In the genomic region with DNA sequence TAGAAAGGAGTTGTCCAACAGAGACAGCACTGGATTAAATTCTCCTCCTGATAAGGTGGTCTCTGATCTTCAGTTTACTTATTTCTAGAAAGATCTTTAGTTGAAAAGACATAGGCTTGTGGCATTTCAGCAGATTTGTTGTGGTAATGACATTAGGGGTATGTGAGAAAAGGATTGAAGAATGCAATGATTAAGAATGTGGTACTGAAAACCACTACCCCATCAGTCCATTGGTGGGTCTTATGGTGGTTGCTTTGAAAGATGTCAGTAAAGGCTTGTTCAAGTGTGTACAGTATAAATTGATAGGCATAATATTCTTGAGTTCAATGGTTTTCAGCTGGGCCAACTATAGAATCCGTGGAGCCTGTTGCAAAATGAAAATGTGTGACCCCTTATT, we compare ENCODE assay signal across 1 cellular context.
TF ChIP-seq lines count a peak whose summit lies in the region.

No MANE protein-coding gene starts in this region.

TF ChIP-seq in HepG2, 621 proteins besides CTCF, POLR2A, EP300 and RAD21:
- TF ChIP-seq GLI4 (CRISPR knock-in tag; IDR thresholded peaks at IDR 0.05; ENCODE audit: borderline replicate concordance) (no peak), ZNF563 (CRISPR knock-in tag; IDR thresholded peaks at IDR 0.05) (no peak), PLRG1 (conservative IDR thresholded peaks at IDR 0.05) (no peak), ZSCAN25 (CRISPR knock-in tag; IDR thresholded peaks at IDR 0.05) (no peak), BCL6 (CRISPR knock-in tag; IDR thresholded peaks at IDR 0.05) (no peak), MAFF (IDR thresholded peaks at IDR 0.05; ENCODE audit: low read depth, low read length) (no peak), LCORL (IDR thresholded peaks at IDR 0.05) (no peak), LCORL (CRISPR knock-in tag; IDR thresholded peaks at IDR 0.05) (no peak), MTA1 (CRISPR knock-in tag; IDR thresholded peaks at IDR 0.05; ENCODE audit: borderline replicate concordance) (no peak), ZNF230 (CRISPR knock-in tag; IDR thresholded peaks at IDR 0.05) (no peak)
- TF ChIP-seq, protein P1, sequence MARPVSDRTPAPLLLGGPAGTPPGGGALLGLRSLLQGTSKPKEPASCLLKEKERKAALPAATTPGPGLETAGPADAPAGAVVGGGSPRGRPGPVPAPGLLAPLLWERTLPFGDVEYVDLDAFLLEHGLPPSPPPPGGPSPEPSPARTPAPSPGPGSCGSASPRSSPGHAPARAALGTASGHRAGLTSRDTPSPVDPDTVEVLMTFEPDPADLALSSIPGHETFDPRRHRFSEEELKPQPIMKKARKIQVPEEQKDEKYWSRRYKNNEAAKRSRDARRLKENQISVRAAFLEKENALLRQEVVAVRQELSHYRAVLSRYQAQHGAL (CRISPR knock-in tag; IDR thresholded peaks at IDR 0.05; ENCODE audit: not compliant biosample characterization): no peak
